ENCODE assay signal across 13 cellular contexts in the genomic region with DNA sequence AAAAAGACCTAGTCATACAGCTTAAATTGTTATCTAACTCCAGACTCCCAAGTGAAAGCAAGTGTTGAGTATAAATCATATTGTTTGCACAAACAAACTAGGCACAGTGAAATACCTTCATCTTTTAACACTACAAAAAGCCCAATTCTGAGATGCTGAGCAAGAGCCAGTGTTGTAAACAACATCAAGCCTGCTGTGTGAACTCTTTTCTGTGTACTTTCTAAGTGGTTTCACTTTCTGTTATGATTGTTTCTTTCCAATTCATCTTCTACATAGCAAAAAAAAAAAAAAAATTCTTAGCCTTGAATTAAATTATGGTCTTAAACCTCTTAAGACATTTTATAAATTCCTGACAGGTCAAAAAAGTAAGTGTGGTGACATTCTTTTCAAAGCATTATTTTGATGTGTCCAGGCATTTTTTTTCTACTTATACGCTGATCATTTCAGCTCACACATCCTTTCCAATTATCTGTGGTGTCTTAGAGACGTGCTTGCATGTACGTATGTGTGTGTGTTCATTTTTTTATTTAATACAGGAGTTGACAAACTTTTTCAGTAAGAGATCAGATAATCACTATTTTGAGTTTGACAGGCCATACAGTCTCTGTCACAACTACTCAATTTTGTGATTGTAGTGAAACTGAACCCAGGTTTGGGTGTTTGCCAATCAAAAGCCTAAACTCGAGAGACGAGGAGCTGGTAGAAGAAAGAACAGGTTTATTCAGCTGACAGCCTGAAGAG.
A peak's percentile ranks its signal among the peaks of the same experiment; 100 is the strongest.
DNase-seq lines count a peak whose midpoint lies in the region; ATAC-seq and TF ChIP-seq lines count a peak whose summit lies in the region.
"Had no signal": no experiment of that assay in that cellular context is flagged by ENCODE, and none has a peak within 500 bp of the region (broad histone marks: within the 10 kb centered on the region; RNA-seq: fewer than 3 reads in every experiment).

No MANE protein-coding gene starts in this region.

- ATAC-seq in left cardiac atrium: no peak
- no peak for ATAC-seq in GM19467 (IDR thresholded peaks at IDR 0.05; ENCODE audit: unreplicated experiment)

- DNase-seq in left ventricle myocardium inferior: no peak
- DNase-seq in left cardiac atrium: no peak
- peak; percentile 0 for DNase-seq in RKO (ENCODE audit: low spot score)
- no peak for DNase-seq in caudate nucleus (lab: John Stamatoyannopoulos, UW)
- no peak for DNase-seq in 8988T
- DNase-seq in midbrain (lab: John Stamatoyannopoulos, UW): no peak
- DNase-seq: activated CD4-positive, alpha-beta T cell treated with anti-CD3 and anti-CD28 coated beads, Interleukin-2, amount 50 U/mL, for 4 hours; heart right ventricle; T-helper 9 cell; transverse colon had no signal

- intact Hi-C loops in left ventricle myocardium inferior (cut with micrococcal nuclease) (no loop called here), left cardiac atrium (cut with DNase I) (no loop called here)

- H3K9me3 ChIP-seq in left ventricle myocardium inferior (replicated peaks): peaks cover 3% of the 10 kb centered on the region
- H3K9me3 ChIP-seq in liver (ENCODE audit: control insufficient read depth in 4 of 4, low read length in 3 of 4): no peaks in the 10 kb centered on the region
- H3K9me3 ChIP-seq: transverse colon had no signal

- no peaks in the 10 kb centered on the region for H3K4me1 ChIP-seq in left ventricle myocardium inferior
- no peaks in the 10 kb centered on the region for H3K4me1 ChIP-seq in liver (ENCODE audit: control insufficient read depth in 4 of 4, insufficient read depth in 4 of 4, low read length in 3 of 4)
- H3K4me1 ChIP-seq: heart right ventricle, transverse colon had no signal

- WGBS in liver: 42% methylated on average over 5 of the region's 5 CpGs

- no peak for TF ChIP-seq CTCF in left ventricle myocardium inferior (IDR thresholded peaks at IDR 0.05; ENCODE audit: borderline replicate concordance)
- no peak for TF ChIP-seq CTCF in liver (IDR thresholded peaks at IDR 0.05; ENCODE audit: low read depth, low read length, missing input control)

- H3K36me3 ChIP-seq in left ventricle myocardium inferior: no peaks in the 10 kb centered on the region
- no peaks in the 10 kb centered on the region for H3K36me3 ChIP-seq in liver (ENCODE audit: control insufficient read depth in 4 of 4, insufficient read depth in 3 of 4, low read depth in 1 of 4, low read length in 3 of 4)
- H3K36me3 ChIP-seq: brain microvascular endothelial cell, heart right ventricle, transverse colon had no signal

- no peak for TF ChIP-seq RAD21 in liver (IDR thresholded peaks at IDR 0.05)

- H3K4me3 ChIP-seq in left ventricle myocardium inferior: peak overlapping the region; percentile 31
- H3K4me3 ChIP-seq in liver (ENCODE audit: low read depth in 1 of 3, low read length in 3 of 3): peak overlapping the region; percentile 51 to 72 (median 60)
- H3K4me3 ChIP-seq: transverse colon had no signal

- peak overlapping the region; percentile 87 to 92 for H3K9ac ChIP-seq in liver (ENCODE audit: low read depth in 1 of 2, low read length in 2 of 2)

- H3K27ac ChIP-seq in left ventricle myocardium inferior (replicated peaks) (no peak overlapping the region), liver (ENCODE audit: low read depth in 1 of 2, low read length in 2 of 2) (peak overlapping the region; percentile 69 to 78), caudate nucleus (ENCODE audit: low read depth, low read length) (no peak overlapping the region)
- H3K27ac ChIP-seq: brain microvascular endothelial cell, heart right ventricle, transverse colon had no signal

- H3K27me3 ChIP-seq in left ventricle myocardium inferior (ENCODE audit: low read depth): no peaks in the 10 kb centered on the region
- H3K27me3 ChIP-seq in liver (ENCODE audit: control insufficient read depth in 4 of 4, insufficient read depth in 4 of 4, low read length in 3 of 4): no peaks in the 10 kb centered on the region
- H3K27me3 ChIP-seq: brain microvascular endothelial cell, heart right ventricle, transverse colon had no signal

TF ChIP-seq in liver, 16 proteins besides CTCF, POLR2A, EP300 and RAD21:
- TF ChIP-seq, protein P1, sequence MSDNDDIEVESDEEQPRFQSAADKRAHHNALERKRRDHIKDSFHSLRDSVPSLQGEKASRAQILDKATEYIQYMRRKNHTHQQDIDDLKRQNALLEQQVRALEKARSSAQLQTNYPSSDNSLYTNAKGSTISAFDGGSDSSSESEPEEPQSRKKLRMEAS (IDR thresholded peaks at IDR 0.05): no peak
- TF ChIP-seq, protein P2, sequence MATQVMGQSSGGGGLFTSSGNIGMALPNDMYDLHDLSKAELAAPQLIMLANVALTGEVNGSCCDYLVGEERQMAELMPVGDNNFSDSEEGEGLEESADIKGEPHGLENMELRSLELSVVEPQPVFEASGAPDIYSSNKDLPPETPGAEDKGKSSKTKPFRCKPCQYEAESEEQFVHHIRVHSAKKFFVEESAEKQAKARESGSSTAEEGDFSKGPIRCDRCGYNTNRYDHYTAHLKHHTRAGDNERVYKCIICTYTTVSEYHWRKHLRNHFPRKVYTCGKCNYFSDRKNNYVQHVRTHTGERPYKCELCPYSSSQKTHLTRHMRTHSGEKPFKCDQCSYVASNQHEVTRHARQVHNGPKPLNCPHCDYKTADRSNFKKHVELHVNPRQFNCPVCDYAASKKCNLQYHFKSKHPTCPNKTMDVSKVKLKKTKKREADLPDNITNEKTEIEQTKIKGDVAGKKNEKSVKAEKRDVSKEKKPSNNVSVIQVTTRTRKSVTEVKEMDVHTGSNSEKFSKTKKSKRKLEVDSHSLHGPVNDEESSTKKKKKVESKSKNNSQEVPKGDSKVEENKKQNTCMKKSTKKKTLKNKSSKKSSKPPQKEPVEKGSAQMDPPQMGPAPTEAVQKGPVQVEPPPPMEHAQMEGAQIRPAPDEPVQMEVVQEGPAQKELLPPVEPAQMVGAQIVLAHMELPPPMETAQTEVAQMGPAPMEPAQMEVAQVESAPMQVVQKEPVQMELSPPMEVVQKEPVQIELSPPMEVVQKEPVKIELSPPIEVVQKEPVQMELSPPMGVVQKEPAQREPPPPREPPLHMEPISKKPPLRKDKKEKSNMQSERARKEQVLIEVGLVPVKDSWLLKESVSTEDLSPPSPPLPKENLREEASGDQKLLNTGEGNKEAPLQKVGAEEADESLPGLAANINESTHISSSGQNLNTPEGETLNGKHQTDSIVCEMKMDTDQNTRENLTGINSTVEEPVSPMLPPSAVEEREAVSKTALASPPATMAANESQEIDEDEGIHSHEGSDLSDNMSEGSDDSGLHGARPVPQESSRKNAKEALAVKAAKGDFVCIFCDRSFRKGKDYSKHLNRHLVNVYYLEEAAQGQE (IDR thresholded peaks at IDR 0.05): no peak
- no peak for TF ChIP-seq EGR1 (IDR thresholded peaks at IDR 0.05; ENCODE audit: low read depth in 2 of 2)
- no peak for TF ChIP-seq GABPA (IDR thresholded peaks at IDR 0.05 in 1 of 2, conservative IDR thresholded peaks at IDR 0.05 in 1 of 2)
- TF ChIP-seq HNF4A (conservative IDR thresholded peaks at IDR 0.05): no peak
- TF ChIP-seq YY1 (IDR thresholded peaks at IDR 0.05): no peak
- TF ChIP-seq ATF3 (IDR thresholded peaks at IDR 0.05): no peak
- TF ChIP-seq FOXA2 (IDR thresholded peaks at IDR 0.05): no peak
- TF ChIP-seq RXRA (IDR thresholded peaks at IDR 0.05): no peak
- no peak for TF ChIP-seq NR2F2 (IDR thresholded peaks at IDR 0.05)
- no peak for TF ChIP-seq FOXA1 (IDR thresholded peaks at IDR 0.05)
- TF ChIP-seq, protein P3, sequence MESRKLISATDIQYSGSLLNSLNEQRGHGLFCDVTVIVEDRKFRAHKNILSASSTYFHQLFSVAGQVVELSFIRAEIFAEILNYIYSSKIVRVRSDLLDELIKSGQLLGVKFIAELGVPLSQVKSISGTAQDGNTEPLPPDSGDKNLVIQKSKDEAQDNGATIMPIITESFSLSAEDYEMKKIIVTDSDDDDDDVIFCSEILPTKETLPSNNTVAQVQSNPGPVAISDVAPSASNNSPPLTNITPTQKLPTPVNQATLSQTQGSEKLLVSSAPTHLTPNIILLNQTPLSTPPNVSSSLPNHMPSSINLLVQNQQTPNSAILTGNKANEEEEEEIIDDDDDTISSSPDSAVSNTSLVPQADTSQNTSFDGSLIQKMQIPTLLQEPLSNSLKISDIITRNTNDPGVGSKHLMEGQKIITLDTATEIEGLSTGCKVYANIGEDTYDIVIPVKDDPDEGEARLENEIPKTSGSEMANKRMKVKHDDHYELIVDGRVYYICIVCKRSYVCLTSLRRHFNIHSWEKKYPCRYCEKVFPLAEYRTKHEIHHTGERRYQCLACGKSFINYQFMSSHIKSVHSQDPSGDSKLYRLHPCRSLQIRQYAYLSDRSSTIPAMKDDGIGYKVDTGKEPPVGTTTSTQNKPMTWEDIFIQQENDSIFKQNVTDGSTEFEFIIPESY (IDR thresholded peaks at IDR 0.05): no peak
- TF ChIP-seq HNF4G (IDR thresholded peaks at IDR 0.05): no peak
- TF ChIP-seq SP1 (IDR thresholded peaks at IDR 0.05): no peak
- no peak for TF ChIP-seq JUND (IDR thresholded peaks at IDR 0.05)

Comparison
In these comparisons a context has a peak if more than half of its experiments do, and no peak if none do; other contexts are left out.
1. H3K27ac ChIP-seq: peak in liver (2 of 2); none in left ventricle myocardium inferior (single experiment) and caudate nucleus (single experiment).